ENCODE assay signal across 1 cellular context in genomic region chr17:66944365-66945203, GRCh38.
TF ChIP-seq lines count a peak whose summit lies in the region.

No MANE protein-coding gene starts in this region.

TF ChIP-seq in A549, 52 proteins besides CTCF, POLR2A, EP300 and RAD21 (continued from another document):
- TF ChIP-seq KDM5A (IDR thresholded peaks at IDR 0.05) (no peak), PHF8 (IDR thresholded peaks at IDR 0.05; ENCODE audit: borderline replicate concordance, low read depth) (no peak), HOXA7 (CRISPR knock-in tag; IDR thresholded peaks at IDR 0.05) (no peak), ELK1 (IDR thresholded peaks at IDR 0.05; ENCODE audit: low read depth, low read length) (no peak)
- TF ChIP-seq, protein P1, sequence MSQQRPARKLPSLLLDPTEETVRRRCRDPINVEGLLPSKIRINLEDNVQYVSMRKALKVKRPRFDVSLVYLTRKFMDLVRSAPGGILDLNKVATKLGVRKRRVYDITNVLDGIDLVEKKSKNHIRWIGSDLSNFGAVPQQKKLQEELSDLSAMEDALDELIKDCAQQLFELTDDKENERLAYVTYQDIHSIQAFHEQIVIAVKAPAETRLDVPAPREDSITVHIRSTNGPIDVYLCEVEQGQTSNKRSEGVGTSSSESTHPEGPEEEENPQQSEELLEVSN (IDR thresholded peaks at IDR 0.05; ENCODE audit: borderline replicate concordance, low read depth): no peak
